In genomic region chr2:211117026-211117425, GRCh38 we compare ENCODE assay signal across 23 cellular contexts.
DNase-seq lines count a peak whose midpoint lies in the region; ATAC-seq, FAIRE-seq and TF ChIP-seq lines count a peak whose summit lies in the region.
"Had no signal": no experiment of that assay in that cellular context is flagged by ENCODE, and none has a peak within 500 bp of the region (broad histone marks: within the 10 kb centered on the region; RNA-seq: fewer than 3 reads in every experiment).

No MANE protein-coding gene starts in this region.

- H3K9me3 ChIP-seq in PC-3 (ENCODE audit: low read length) (no peaks in the 10 kb centered on the region), endothelial cell of umbilical vein (replicated peaks; ENCODE audit: control insufficient read depth, insufficient read depth, low read length) (no peaks in the 10 kb centered on the region), thyroid gland (no peaks in the 10 kb centered on the region)
- H3K9me3 ChIP-seq: BE2C, BLaER1 had no signal

- H4K20me1 ChIP-seq in PC-3 (ENCODE audit: low read length) (no peaks in the 10 kb centered on the region), endothelial cell of umbilical vein (replicated peaks; ENCODE audit: control insufficient read depth, extremely low read depth, insufficient read depth, low read length) (no peaks in the 10 kb centered on the region)
- H4K20me1 ChIP-seq: BLaER1 had no signal

- H3K79me2 ChIP-seq in PC-3 (ENCODE audit: low read length) (no peaks in the 10 kb centered on the region), endothelial cell of umbilical vein (ENCODE audit: control insufficient read depth, insufficient read depth, low read length) (no peaks in the 10 kb centered on the region)

- CTCF ChIA-PET in PC-3 (lab: Charles Lee): interaction anchor here (0.5 to 1.0 kb wide), 3 partner anchors 20 to 41 kb away, joined by 3 to 4 read pairs (median 3); no protein-coding TSS in a partner anchor
- CTCF ChIA-PET in endothelial cell of umbilical vein (lab: Charles Lee): interaction anchor here (1.3 to 1.6 kb wide), 2 partner anchors 10 to 41 kb away, joined by 3 to 6 read pairs; no protein-coding TSS in a partner anchor

- dilution Hi-C loops in endothelial cell of umbilical vein (cut with MboI; ENCODE audit: extremely low pct_ligation_motif_present, low sequenced_read_pairs): no loop called here

- H3K4me2 ChIP-seq in PC-3 (ENCODE audit: low read length): peak overlapping the region; percentile 32
- H3K4me2 ChIP-seq in endothelial cell of umbilical vein (ENCODE audit: insufficient read depth, low read length): peak overlapping the region; percentile 29
- H3K4me2 ChIP-seq: BLaER1 had no signal

- FAIRE-seq in endothelial cell of umbilical vein (lab: Jason Lieb, UNC): no peak
- FAIRE-seq: D721Med, G401.6, GM12891, GM19239 had no signal

- H3F3A ChIP-seq in PC-3 (ENCODE audit: low read length, unreplicated experiment): no peaks in the 10 kb centered on the region

- H3K4me3 ChIP-seq in PC-3 (ENCODE audit: low read length) (no peak overlapping the region), endothelial cell of umbilical vein (replicated peaks in 1 of 3; ENCODE audit: insufficient read depth in 1 of 3, low read depth in 1 of 3, low read length in 3 of 3) (no peak overlapping the region), thyroid gland (replicated peaks in 1 of 3) (no peak overlapping the region), foreskin fibroblast (ENCODE audit: low read depth in 1 of 2, low read length in 2 of 2) (no peak overlapping the region)
- H3K4me3 ChIP-seq: BLaER1 had no signal

- intact Hi-C loops in PC-3 (cut with micrococcal nuclease): no loop called here
- intact Hi-C loops in endothelial cell of umbilical vein (cut with micrococcal nuclease): no loop called here
- intact Hi-C loops in thyroid gland (cut with DNase I): no loop called here

- H3K9me1 ChIP-seq in endothelial cell of umbilical vein (replicated peaks; ENCODE audit: control insufficient read depth, extremely low read depth, insufficient read depth, low read length): no peaks in the 10 kb centered on the region

- H2AFZ ChIP-seq in PC-3 (ENCODE audit: low read length): peak overlapping the region; percentile 63
- no peak overlapping the region for H2AFZ ChIP-seq in endothelial cell of umbilical vein (ENCODE audit: low read depth, low read length)

- H3K27me3 ChIP-seq in PC-3 (ENCODE audit: low read length) (no peaks in the 10 kb centered on the region), endothelial cell of umbilical vein (ENCODE audit: control insufficient read depth in 2 of 2, insufficient read depth in 2 of 2, low read length in 2 of 2) (no peaks in the 10 kb centered on the region), thyroid gland (no peaks in the 10 kb centered on the region)
- H3K27me3 ChIP-seq: BE2C, BLaER1 had no signal

- 18 to 55% methylated on average over 1 of the region's 1 CpG for WGBS in thyroid gland, 2 donors

- POLR2A ChIA-PET in PC-3 (lab: Charles Lee; ENCODE audit: unreplicated experiment) (no interaction called here), endothelial cell of umbilical vein (lab: Charles Lee) (no interaction called here)

- H3K9ac ChIP-seq in PC-3 (ENCODE audit: low read length) (no peak overlapping the region), endothelial cell of umbilical vein (replicated peaks; ENCODE audit: extremely low read depth, insufficient read depth, low read length) (no peak overlapping the region)
- H3K9ac ChIP-seq: BLaER1 had no signal

- H3K4me1 ChIP-seq in PC-3 (ENCODE audit: insufficient read depth, low read length) (peaks cover 36% of the 10 kb centered on the region), endothelial cell of umbilical vein (ENCODE audit: control insufficient read depth, extremely low read depth, insufficient read depth, low read length) (no peaks in the 10 kb centered on the region), thyroid gland (peaks cover 20 to 24% of the 10 kb centered on the region in 2 donors)
- H3K4me1 ChIP-seq: BE2C, BLaER1 had no signal

- peak; percentile 70 for ATAC-seq in PC-3

- TF ChIP-seq CTCF in PC-3 (conservative IDR thresholded peaks at IDR 0.05; ENCODE audit: low read depth, low read length): no peak
- TF ChIP-seq CTCF in endothelial cell of umbilical vein (IDR thresholded peaks at IDR 0.05; ENCODE audit: extremely low read depth in 1 of 2, insufficient read depth in 1 of 2, low read depth in 1 of 2, low read length in 2 of 2): no peak
- no peak for TF ChIP-seq CTCF in thyroid gland (IDR thresholded peaks at IDR 0.05)
- no peak for TF ChIP-seq CTCF in foreskin fibroblast (IDR thresholded peaks at IDR 0.05; ENCODE audit: low read depth, low read length)

- TF ChIP-seq POLR2A in endothelial cell of umbilical vein (IDR thresholded peaks at IDR 0.05; ENCODE audit: low read depth, low read length) (no peak), thyroid gland (IDR thresholded peaks at IDR 0.05) (no peak)

- H3K36me3 ChIP-seq in PC-3 (ENCODE audit: low read depth, low read length) (no peaks in the 10 kb centered on the region), endothelial cell of umbilical vein (ENCODE audit: control insufficient read depth in 2 of 2, extremely low read depth in 1 of 2, insufficient read depth in 2 of 2, low read length in 2 of 2) (no peaks in the 10 kb centered on the region), thyroid gland (no peaks in the 10 kb centered on the region)
- H3K36me3 ChIP-seq: BE2C, BLaER1 had no signal

- DNase-seq in PC-3 (peak; percentile 64), endothelial cell of umbilical vein (ENCODE audit: low read depth, low spot score) (no peak), iris pigment epithelial cell (ENCODE audit: low read depth) (peak; percentile 24), thyroid gland (no peak), HK-2 (ENCODE audit: unreplicated experiment) (no peak), NCI-H748 (lab: John Stamatoyannopoulos, UW; ENCODE audit: unreplicated experiment) (no peak), foreskin fibroblast (no peak)
- no peak for DNase-seq in activated CD8-positive, alpha-beta memory T cell treated with anti-CD3 and anti-CD28 coated beads, Interleukin-2, amount 50 U/mL, for 4 hours
- DNase-seq: 8988T; ACHN; BE2C; C1 segment of cervical spinal cord; CD4-positive, alpha-beta memory T cell; CD4-positive, CD25-positive, alpha-beta regulatory T cell; CD8-positive, alpha-beta memory T cell; COR-L47; DMS79 treated with DMSO at 0.1 percent for 48 hours; GF-D8 had no signal

- H3K9me2 ChIP-seq in PC-3 (replicated peaks; ENCODE audit: low read length): no peaks in the 10 kb centered on the region

- H3K27ac ChIP-seq in PC-3 (ENCODE audit: low read length): peak overlapping the region; percentile 35
- no peak overlapping the region for H3K27ac ChIP-seq in endothelial cell of umbilical vein (ENCODE audit: insufficient read depth, low read depth, low read length)
- H3K27ac ChIP-seq in thyroid gland: peak overlapping the region; percentile 15 to 64 (median 56)
- H3K27ac ChIP-seq: BLaER1 had no signal

- BruUV-seq in PC-3 (replicated peaks; lab: Mats Ljungman, UMichigan) (no TSS peak), endothelial cell of umbilical vein (replicated peaks; lab: Mats Ljungman, UMichigan) (no TSS peak)

TF ChIP-seq in endothelial cell of umbilical vein, 7 proteins besides CTCF, POLR2A, EP300 and RAD21:
- no peak for TF ChIP-seq POLR2AphosphoS5 (IDR thresholded peaks at IDR 0.05; ENCODE audit: insufficient read depth, low read depth, low read length)
- no peak for TF ChIP-seq FOS (IDR thresholded peaks at IDR 0.05; ENCODE audit: borderline replicate concordance, insufficient read depth, low read length)

Comparison
In these comparisons a context has a peak if more than half of its experiments do, and no peak if none do; other contexts are left out.
1. DNase-seq: peak in PC-3 (single experiment) and iris pigment epithelial cell (single experiment); none in endothelial cell of umbilical vein (single experiment), thyroid gland (0 of 2), HK-2 (single experiment), NCI-H748 (single experiment), foreskin fibroblast (0 of 2) and activated CD8-positive, alpha-beta memory T cell treated with anti-CD3 and anti-CD28 coated beads, Interleukin-2, amount 50 U/mL, for 4 hours (single experiment).